Comparison of ENCODE assay signal across 8 cellular contexts in the genomic region with DNA sequence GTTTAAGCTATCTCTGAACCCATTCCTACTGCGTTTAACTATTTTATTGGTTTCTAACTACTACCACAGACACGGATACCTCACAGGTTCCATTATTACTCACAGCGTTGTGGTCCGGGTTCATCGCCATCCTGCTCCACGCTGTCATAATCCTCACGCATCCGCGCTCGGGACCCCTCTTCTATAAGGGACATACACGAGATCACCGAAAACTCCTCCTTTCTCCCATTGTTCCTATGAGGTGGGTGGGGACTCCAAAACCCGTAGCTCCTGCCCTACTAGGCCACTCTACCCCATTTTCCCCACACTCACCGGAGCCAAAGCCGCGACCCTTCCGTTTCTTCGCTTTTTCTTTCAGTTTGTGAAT. TPM values are rescaled to one million over a fixed set of nuclear protein-coding genes. Genes with fewer than 3 reads are reported as not detected.
DNase-seq lines count a peak whose midpoint lies in the region; ATAC-seq and TF ChIP-seq lines count a peak whose summit lies in the region.

No MANE protein-coding gene starts in this region.

- peaks cover 49% of the 10 kb centered on the region for H3F3A ChIP-seq in SK-N-SH (replicated peaks; ENCODE audit: insufficient read depth)

- H4K5ac ChIP-seq in H9 (ENCODE audit: insufficient read length, low read depth, low read length): no peak overlapping the region

- no peak for ATAC-seq in HG03342 (IDR thresholded peaks at IDR 0.05; ENCODE audit: unreplicated experiment)

- peak overlapping the region; percentile 80 to 82 for H3K4me3 ChIP-seq in SK-N-SH (ENCODE audit: low read depth in 2 of 2, low read length in 1 of 2)
- H3K4me3 ChIP-seq in endodermal cell (ENCODE audit: low read length): peak overlapping the region; percentile 91
- H3K4me3 ChIP-seq in retinal pigment epithelial cell (ENCODE audit: low read length): peak overlapping the region; percentile 96

- H4K20me1 ChIP-seq in H9 (ENCODE audit: control insufficient read depth, insufficient read depth, insufficient read length): no peaks in the 10 kb centered on the region
- no peaks in the 10 kb centered on the region for H4K20me1 ChIP-seq in SK-N-SH (ENCODE audit: insufficient read depth)

- CTCF ChIA-PET in SK-N-SH (lab: Yijun Ruan, JAX): interaction anchor here (1.0 to 3.4 kb wide), 14 partner anchors 10 to 81 kb away, joined by 3 to 11 read pairs (median 6); a partner anchor contains a TSS

- no peak overlapping the region for H3K18ac ChIP-seq in H9 (ENCODE audit: insufficient read length, low read depth, low read length)

- no peak overlapping the region for H2BK120ac ChIP-seq in H9 (ENCODE audit: low read depth, low read length, poor library complexity, severe bottlenecking)

- H3K36me3 ChIP-seq in SK-N-SH (replicated peaks in 1 of 2; ENCODE audit: control insufficient read depth in 1 of 2, insufficient read depth in 2 of 2, low read length in 1 of 2) (peaks cover 17 to 29% of the 10 kb centered on the region in 2 experiments), endodermal cell (ENCODE audit: control insufficient read depth, insufficient read depth, low read length) (peaks cover 38% of the 10 kb centered on the region)

- H3K9ac ChIP-seq in H9 (ENCODE audit: extremely low read depth, insufficient read length, low read length) (peak overlapping the region; percentile 82), SK-N-SH (peak overlapping the region; percentile 99), endodermal cell (ENCODE audit: extremely low read depth, low read length, poor library complexity, severe bottlenecking) (peak overlapping the region; percentile 94)

- WGBS in H9 (ENCODE audit: extremely low coverage, insufficient read length, low lambda C conversion rate): no CpG with 5 or more reads among the region's 18 CpGs
- WGBS in SK-N-SH (ENCODE audit: low lambda C conversion rate): 3% methylated on average over 18 of the region's 18 CpGs
- 7% methylated on average over 4 to 18 of the region's 18 CpGs for WGBS in endodermal cell (ENCODE audit: insufficient coverage in 1 of 2, insufficient read length in 1 of 2), 2 experiments

- no peak overlapping the region for H4K8ac ChIP-seq in H9 (replicated peaks; ENCODE audit: insufficient read length, low read depth, low read length)

- H3K27ac Mint-ChIP-seq in H9 (0 out of 7 replicates have a peak overlapping the region, but pooled peaks of 1 of the 3 experiments have one; percentile 48), endodermal cell (no peak overlapping the region)

- H3K4ac ChIP-seq in H9 (ENCODE audit: low read depth, low read length): no peak overlapping the region

- H3K9me3 Mint-ChIP-seq in H9 (no peaks in the 10 kb centered on the region; a peak in 1 of 5 replicates), endodermal cell (no peaks in the 10 kb centered on the region)

- no peak for TF ChIP-seq CTCF in H9 (conservative IDR thresholded peaks at IDR 0.05)
- no peak for TF ChIP-seq CTCF in SK-N-SH (IDR thresholded peaks at IDR 0.05)
- no peak for TF ChIP-seq CTCF in endodermal cell (conservative IDR thresholded peaks at IDR 0.05)
- TF ChIP-seq CTCF in retinal pigment epithelial cell (conservative IDR thresholded peaks at IDR 0.05; ENCODE audit: low read depth, low read length): no peak

- H3K79me1 ChIP-seq in H9 (ENCODE audit: insufficient read depth, low read depth, low read length, poor library complexity, severe bottlenecking): no peaks in the 10 kb centered on the region

- POLR2A ChIA-PET in SK-N-SH (lab: Yijun Ruan, JAX): interaction anchor here (0.7 to 2.2 kb wide), 10 partner anchors 12 to 125 kb away, joined by 3 to 34 read pairs (median 4); a partner anchor contains a TSS

- H2BK20ac ChIP-seq in H9 (ENCODE audit: low read depth, low read length, poor library complexity, severe bottlenecking): no peak overlapping the region

- no peak overlapping the region for H2BK15ac ChIP-seq in H9 (ENCODE audit: low read depth, low read length)

- no peak overlapping the region for H3T11ph ChIP-seq in H9 (ENCODE audit: low read length)

- H3K4me2 ChIP-seq in H9 (ENCODE audit: insufficient read depth, insufficient read length, low read length) (peak overlapping the region; percentile 88), SK-N-SH (peak overlapping the region; percentile 87)

- no peak overlapping the region for H3K23ac ChIP-seq in H9 (ENCODE audit: insufficient read length, low read depth, low read length)

- no peak for DNase-seq in H9
- DNase-seq in SK-N-SH: no peak
- no peak for DNase-seq in endodermal cell
- no peak for DNase-seq in retinal pigment epithelial cell (ENCODE audit: low read depth)
- no peak for DNase-seq in middle frontal gyrus (ENCODE audit: extremely low spot score, low spot score)
- DNase-seq in EL: no peak
- DNase-seq in HuH-7.5 (ENCODE audit: low spot score): no peak

- H3K27ac ChIP-seq in H9 (ENCODE audit: insufficient read length, low read depth, low read length) (no peak overlapping the region), SK-N-SH (ENCODE audit: low read depth in 2 of 2, low read length in 1 of 2) (peak overlapping the region; percentile 71 to 95), endodermal cell (ENCODE audit: low read depth, low read length) (peak overlapping the region; percentile 77)

- H3K79me2 ChIP-seq in H9 (ENCODE audit: insufficient read depth, low read length) (peaks cover 4% of the 10 kb centered on the region; the same call in 1 of the 2 replicates), SK-N-SH (ENCODE audit: insufficient read depth) (peaks cover 24% of the 10 kb centered on the region)

- no peak overlapping the region for H3K56ac ChIP-seq in H9 (ENCODE audit: insufficient read length, low read depth, low read length)

- peaks cover 3 to 7% of the 10 kb centered on the region in 2 experiments for H3K4me1 Mint-ChIP-seq in H9
- H3K4me1 Mint-ChIP-seq in endodermal cell: peaks cover 6% of the 10 kb centered on the region

- TF ChIP-seq EP300 in SK-N-SH (IDR thresholded peaks at IDR 0.05; ENCODE audit: borderline replicate concordance in 1 of 2, low read depth in 1 of 2, low read length in 1 of 2): no peak

- H3K36me3 Mint-ChIP-seq in H9 (ENCODE audit: insufficient read depth in 1 of 3, low read depth in 3 of 3): peaks cover 2 to 10% (median 9%) of the 10 kb centered on the region in 3 experiments; a peak in 5 of 7 replicates
- H3K36me3 Mint-ChIP-seq in endodermal cell (ENCODE audit: low read depth): peaks cover 11% of the 10 kb centered on the region

- no peak overlapping the region for H2BK12ac ChIP-seq in H9 (ENCODE audit: insufficient read length, low read depth, low read length)

- no peak overlapping the region for H4K91ac ChIP-seq in H9 (ENCODE audit: insufficient read length, low read depth, low read length)

- H3K27me3 ChIP-seq in H9 (ENCODE audit: insufficient read depth, low read length): no peaks in the 10 kb centered on the region
- H3K27me3 ChIP-seq in SK-N-SH (ENCODE audit: insufficient read depth): no peaks in the 10 kb centered on the region
- H3K27me3 ChIP-seq in endodermal cell (ENCODE audit: control insufficient read depth, insufficient read depth, low read length, poor library complexity, severe bottlenecking): no peaks in the 10 kb centered on the region

- no peaks in the 10 kb centered on the region for H3K9me2 ChIP-seq in SK-N-SH

- no peak overlapping the region for H2BK5ac ChIP-seq in H9 (ENCODE audit: insufficient read length, low read length)

- H2AFZ ChIP-seq in H9 (ENCODE audit: low read length) (no peak overlapping the region), SK-N-SH (ENCODE audit: low read depth) (no peak overlapping the region)

- H3K14ac ChIP-seq in H9 (ENCODE audit: insufficient read depth, low read length): peak overlapping the region; percentile 83; the same call in 1 of the 2 replicates

- no peak for TF ChIP-seq RAD21 in SK-N-SH (IDR thresholded peaks at IDR 0.05; ENCODE audit: low read length)

- H3K9me3 ChIP-seq in H9 (ENCODE audit: control insufficient read depth, low read depth, low read length) (no peaks in the 10 kb centered on the region), SK-N-SH (no peaks in the 10 kb centered on the region), endodermal cell (ENCODE audit: control insufficient read depth, low read length) (no peaks in the 10 kb centered on the region)

- H3K4me3 Mint-ChIP-seq in H9 (no peak overlapping the region), endodermal cell (no peak overlapping the region)

- H3K4me1 ChIP-seq in H9 (ENCODE audit: insufficient read depth, low read length) (peaks cover 4% of the 10 kb centered on the region), SK-N-SH (ENCODE audit: control insufficient read depth in 1 of 2, insufficient read depth in 2 of 2, low read depth in 1 of 2, low read length in 1 of 2) (peaks cover 7% of the 10 kb centered on the region in 2 experiments), endodermal cell (ENCODE audit: control insufficient read depth, insufficient read depth, low read length) (no peaks in the 10 kb centered on the region)

- no peak overlapping the region for H2AK5ac ChIP-seq in H9 (ENCODE audit: insufficient read length, low read length)

- H3K27me3 Mint-ChIP-seq in H9 (ENCODE audit: low read depth) (no peaks in the 10 kb centered on the region), endodermal cell (ENCODE audit: insufficient read depth) (no peaks in the 10 kb centered on the region)

- no peaks in the 10 kb centered on the region for H3K23me2 ChIP-seq in H9 (ENCODE audit: insufficient read length, low read depth, low read length, poor library complexity, severe bottlenecking)

RNA-seq across cellular contexts. Expression of a gene that starts 0.6 kb away (rescaled TPM):
- total RNA-seq in H9 (2021) (298 and 306 TPM in 2 replicates), endodermal cell (100 to 1,000 TPM; 299 to 314 TPM)
- polyA plus RNA-seq in SK-N-SH (2012; rRNA removed): 236 TPM in 2 replicates
- 306 and 395 TPM in 2 replicates for polyA plus RNA-seq in SK-N-SH (2012; cell fraction: cytosol; rRNA removed)
- polyA plus RNA-seq in SK-N-SH (2012; cell fraction: nucleus; rRNA removed): 80.7 and 82.7 TPM in 2 replicates
- 181 TPM for polyA plus RNA-seq in endodermal cell (2013, experiment 1 of 2)
- 193 TPM for polyA plus RNA-seq in endodermal cell (2013, experiment 2 of 2)

RNA-seq across cellular contexts. Expression of a gene that starts 8.2 kb away (rescaled TPM):
- total RNA-seq in H9 (2021) (11.2 and 13.7 TPM in 2 replicates), endodermal cell (10 to 100 TPM; 12.9 to 16.0 TPM)
- polyA plus RNA-seq in SK-N-SH (2012; rRNA removed): 26.1 and 34.5 TPM in 2 replicates
- 31.8 and 32.7 TPM in 2 replicates for polyA plus RNA-seq in SK-N-SH (2012; cell fraction: cytosol; rRNA removed)
- 17.8 and 27.8 TPM in 2 replicates for polyA plus RNA-seq in SK-N-SH (2012; cell fraction: nucleus; rRNA removed)
- polyA plus RNA-seq in endodermal cell (2013, experiment 1 of 2): 18.2 TPM
- 21.8 TPM for polyA plus RNA-seq in endodermal cell (2013, experiment 2 of 2)

RNA-seq across cellular contexts. Expression of a gene that starts 16.8 kb away (rescaled TPM):
- total RNA-seq in H9 (2021) (0.04 and 0.09 TPM in 2 replicates), endodermal cell (under 1 TPM; 0.18 to 0.33 TPM)
- 2.1 and 2.6 TPM in 2 replicates for polyA plus RNA-seq in SK-N-SH (2012; rRNA removed)
- polyA plus RNA-seq in SK-N-SH (2012; cell fraction: cytosol; rRNA removed): 0.70 and 1.0 TPM in 2 replicates
- 12.8 and 13.2 TPM in 2 replicates for polyA plus RNA-seq in SK-N-SH (2012; cell fraction: nucleus; rRNA removed)
- 0.18 TPM for polyA plus RNA-seq in endodermal cell (2013, experiment 1 of 2)
- 0.08 TPM for polyA plus RNA-seq in endodermal cell (2013, experiment 2 of 2)

RNA-seq across cellular contexts. Expression of a gene that starts 31.1 kb away (rescaled TPM):
- total RNA-seq in H9 (2021) (5.9 TPM in 2 replicates), endodermal cell (10 to 100 TPM; 16.6 to 21.3 TPM)
- 39.1 and 39.4 TPM in 2 replicates for polyA plus RNA-seq in SK-N-SH (2012; rRNA removed)
- 46.0 and 49.7 TPM in 2 replicates for polyA plus RNA-seq in SK-N-SH (2012; cell fraction: cytosol; rRNA removed)
- polyA plus RNA-seq in SK-N-SH (2012; cell fraction: nucleus; rRNA removed): 22.1 and 26.1 TPM in 2 replicates
- 25.7 TPM for polyA plus RNA-seq in endodermal cell (2013, experiment 1 of 2)
- 28.8 TPM for polyA plus RNA-seq in endodermal cell (2013, experiment 2 of 2)

RNA-seq across cellular contexts. Expression of a gene that starts 37.7 kb away (rescaled TPM):
- total RNA-seq in H9 (2021) (0.20 and 0.39 TPM in 2 replicates), endodermal cell (1 to 10 TPM in 1 of 2 donors, under 1 TPM in 1; 0.55 to 1.4 TPM)
- polyA plus RNA-seq in SK-N-SH (2012; rRNA removed): 2.6 and 3.6 TPM in 2 replicates
- polyA plus RNA-seq in SK-N-SH (2012; cell fraction: cytosol; rRNA removed): 1.7 and 2.4 TPM in 2 replicates
- polyA plus RNA-seq in SK-N-SH (2012; cell fraction: nucleus; rRNA removed): 9.4 and 13.1 TPM in 2 replicates
- 0.64 TPM for polyA plus RNA-seq in endodermal cell (2013, experiment 1 of 2)
- 0.37 TPM for polyA plus RNA-seq in endodermal cell (2013, experiment 2 of 2)
